Comparison of ENCODE assay signal across 17 cellular contexts in genomic region chrX:50769389-50770063, GRCh38.
DNase-seq lines count a peak whose midpoint lies in the region; ATAC-seq lines count a peak whose summit lies in the region.
"Had no signal": no experiment of that assay in that cellular context is flagged by ENCODE, and none has a peak within 500 bp of the region (broad histone marks: within the 10 kb centered on the region; RNA-seq: fewer than 3 reads in every experiment).

No MANE protein-coding gene starts in this region.

- no peak for ATAC-seq in GM18907 (IDR thresholded peaks at IDR 0.05; ENCODE audit: unreplicated experiment)

- DNase-seq in COLO829 (ENCODE audit: low spot score): peak; percentile 86
- DNase-seq in amygdala (lab: John Stamatoyannopoulos, UW): peak in 35 of 56 donors; percentile 0 to 71 (median 17)
- DNase-seq in globus pallidus (ENCODE audit: low spot score): peak; percentile 85
- peak in 43 of 56 donors; percentile 1 to 70 (median 28) for DNase-seq in nucleus accumbens (lab: John Stamatoyannopoulos, UW)
- no peak for DNase-seq in stimulated activated naive CD4-positive, alpha-beta T cell (lab: John Stamatoyannopoulos, UW)
- no peak for DNase-seq in DMS153 treated with DMSO at 0.1 percent for 48 hours (lab: John Stamatoyannopoulos, UW; ENCODE audit: unreplicated experiment)
- no peak for DNase-seq in cerebellar cortex (ENCODE audit: low spot score)
- DNase-seq: activated CD8-positive, alpha-beta memory T cell treated with anti-CD3 and anti-CD28 coated beads for 24 hours; Caco-2; effector memory CD4-positive, alpha-beta T cell; foreskin keratinocyte; MG63; NCI-H2081; retina; stimulated activated CD4-positive, alpha-beta T cell treated with anti-CD3 and anti-CD28 coated beads, Interleukin-4, amount 100 ng/mL, for 1 hour; WERI-Rb-1 had no signal

Comparison
In these comparisons a context has a peak if more than half of its experiments do, and no peak if none do; other contexts are left out.
1. DNase-seq: peak in COLO829 (single experiment), amygdala (35 of 56), globus pallidus (single experiment) and nucleus accumbens (43 of 56); none in stimulated activated naive CD4-positive, alpha-beta T cell (0 of 6), DMS153 treated with DMSO at 0.1 percent for 48 hours (single experiment) and cerebellar cortex (single experiment).